Comparison of ENCODE assay signal across 15 cellular contexts in the genomic region with DNA sequence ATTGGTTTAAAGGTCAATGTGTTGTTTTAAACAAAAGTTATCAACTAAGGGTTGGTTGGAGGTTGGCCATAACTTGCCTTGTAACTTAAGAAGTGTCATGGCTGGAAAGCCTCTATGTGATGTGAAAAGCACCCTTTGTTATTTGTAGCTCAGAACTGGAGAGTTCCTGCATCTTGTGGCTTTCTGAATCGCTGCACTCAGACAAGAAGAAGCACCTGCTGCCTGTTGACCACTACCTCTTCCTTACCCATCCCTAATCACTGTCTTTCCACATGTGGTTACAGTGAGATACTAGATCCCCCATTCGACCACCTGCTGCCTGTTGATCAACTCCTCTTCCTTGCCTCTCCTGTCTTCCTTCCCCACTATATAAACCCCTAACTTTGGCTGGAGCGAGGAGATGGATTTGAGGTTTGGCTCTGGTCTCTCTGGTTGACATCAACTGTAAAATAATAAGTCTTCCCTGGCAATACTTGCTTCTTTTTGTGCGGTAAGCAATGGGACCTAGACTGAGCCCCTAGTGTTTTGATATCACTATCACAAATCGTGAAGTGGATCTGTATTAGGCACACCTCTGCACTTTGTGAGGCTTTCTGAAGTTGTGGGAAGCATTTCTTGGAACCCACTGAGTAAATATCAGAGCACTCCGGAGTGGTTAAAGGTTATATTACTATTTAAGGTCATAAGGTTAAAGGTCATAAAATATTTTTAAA. TPM values are rescaled to one million over a fixed set of nuclear protein-coding genes. Genes with fewer than 3 reads are reported as not detected.
DNase-seq lines count a peak whose midpoint lies in the region; ATAC-seq lines count a peak whose summit lies in the region.
"Had no signal": no experiment of that assay in that cellular context is flagged by ENCODE, and none has a peak within 500 bp of the region (broad histone marks: within the 10 kb centered on the region; RNA-seq: fewer than 3 reads in every experiment).

No MANE protein-coding gene starts in this region.

- in situ Hi-C loops in ACHN (cut with HindIII; ENCODE audit: low pct_ligation_motif_present, low pct_unique_long_range_greater_than_20kb, low sequenced_read_pairs), result no loop called here

- H3K27ac Mint-ChIP-seq in activated naive CD4-positive, alpha-beta T cell treated with anti-CD3 and anti-CD28 coated beads, Interleukin-2, amount 50 U/mL, for 72 hours, result peak overlapping the region in 1 of 2 donors; percentile 29
- H3K27ac Mint-ChIP-seq: CD4-positive, alpha-beta memory T cell; endodermal cell had no signal

- H3K9me3 ChIP-seq in SJCRH30 (replicated peaks), result no peaks in the 10 kb centered on the region
- H3K9me3 ChIP-seq: body of pancreas had no signal

- no peaks in the 10 kb centered on the region for H3K36me3 ChIP-seq in SJCRH30
- H3K36me3 ChIP-seq: left lung had no signal

- H3K27ac ChIP-seq in SJCRH30, result peak overlapping the region; percentile 38; the same call in 1 of the 2 replicates
- H3K27ac ChIP-seq: body of pancreas, left lung had no signal

- H3K36me3 Mint-ChIP-seq in activated naive CD4-positive, alpha-beta T cell treated with anti-CD3 and anti-CD28 coated beads, Interleukin-2, amount 50 U/mL, for 72 hours, result peaks cover 14 to 33% of the 10 kb centered on the region in 2 donors

- ATAC-seq in GM18517 (IDR thresholded peaks at IDR 0.05; ENCODE audit: unreplicated experiment) (peak; percentile 75), GM21526 (IDR thresholded peaks at IDR 0.05; ENCODE audit: low FRiP score, unreplicated experiment) (peak; percentile 70), HG03097 (IDR thresholded peaks at IDR 0.05; ENCODE audit: low FRiP score, unreplicated experiment) (peak; percentile 61)
- ATAC-seq in activated naive CD4-positive, alpha-beta T cell treated with anti-CD3 and anti-CD28 coated beads, Interleukin-2, amount 50 U/mL, for 72 hours, result no peak
- ATAC-seq: body of pancreas, K562, left lung had no signal

- H3K9me3 Mint-ChIP-seq in activated naive CD4-positive, alpha-beta T cell treated with anti-CD3 and anti-CD28 coated beads, Interleukin-2, amount 50 U/mL, for 72 hours, result peaks cover 0 to 21% of the 10 kb centered on the region in 2 donors
- H3K9me3 Mint-ChIP-seq: endodermal cell had no signal

- no peaks in the 10 kb centered on the region for H3K27me3 ChIP-seq in SJCRH30
- H3K27me3 ChIP-seq: body of pancreas, left lung had no signal

- DNase-seq in SJCRH30 (peak; percentile 23 to 71), NCI-H2227 (lab: John Stamatoyannopoulos, UW; ENCODE audit: unreplicated experiment) (no peak), DMS79 (lab: John Stamatoyannopoulos, UW) (no peak), ACHN (no peak)
- no peak for DNase-seq in activated naive CD4-positive, alpha-beta T cell treated with anti-CD3 and anti-CD28 coated beads, Interleukin-2, amount 50 U/mL, for 72 hours (ENCODE audit: low spot score in 2 of 2)
- DNase-seq: body of pancreas; CD4-positive, alpha-beta memory T cell; endodermal cell; H7; left lung; NCI-H2171 treated with DMSO at 0.1 percent for 48 hours had no signal

- no peak overlapping the region for H3K4me3 ChIP-seq in SJCRH30
- H3K4me3 ChIP-seq: body of pancreas, K562, left lung had no signal

- no peaks in the 10 kb centered on the region for H3K4me1 ChIP-seq in SJCRH30
- H3K4me1 ChIP-seq: body of pancreas had no signal

RNA-seq across cellular contexts. Expression of a gene that starts 13.8 kb away (rescaled TPM):
- total RNA-seq in SJCRH30 (2014; rRNA removed; shearing (Covaris generic)), result 10.3 and 16.1 TPM in 2 replicates
- total RNA-seq in activated naive CD4-positive, alpha-beta T cell treated with anti-CD3 and anti-CD28 coated beads, Interleukin-2, amount 50 U/mL, for 72 hours, result 10 to 100 TPM; 15.5 to 19.3 TPM

Comparison
In these comparisons a context has a peak if more than half of its experiments do, and no peak if none do; other contexts are left out.
1. ATAC-seq: peak in GM18517 (single experiment), GM21526 (single experiment) and HG03097 (single experiment); none in activated naive CD4-positive, alpha-beta T cell treated with anti-CD3 and anti-CD28 coated beads, Interleukin-2, amount 50 U/mL, for 72 hours (0 of 2).
2. DNase-seq: peak in SJCRH30 (2 of 2); none in NCI-H2227 (single experiment), DMS79 (single experiment), ACHN (single experiment) and activated naive CD4-positive, alpha-beta T cell treated with anti-CD3 and anti-CD28 coated beads, Interleukin-2, amount 50 U/mL, for 72 hours (0 of 2).